23 cellular contexts compared by ENCODE assay signal in the genomic region with DNA sequence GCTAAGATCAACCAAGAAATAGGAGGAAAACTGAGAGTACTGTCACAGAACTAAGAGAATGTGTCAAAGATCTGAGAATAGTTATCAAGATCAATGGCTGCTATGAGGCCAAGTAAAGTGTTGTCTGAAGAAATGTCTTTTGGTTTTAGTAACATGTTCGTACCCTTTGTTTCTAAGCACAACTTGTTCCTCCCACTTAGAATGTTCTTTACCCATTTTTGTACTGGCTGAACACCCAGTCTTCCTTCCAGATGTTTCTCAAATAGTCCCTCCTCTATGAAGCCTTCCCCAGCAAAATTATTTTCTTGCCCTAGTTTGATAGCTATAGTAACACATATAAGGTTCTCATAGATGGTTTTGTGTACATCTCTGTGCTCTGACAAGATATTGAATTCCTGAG.
A peak's percentile ranks its signal among the peaks of the same experiment; 100 is the strongest.
DNase-seq lines count a peak whose midpoint lies in the region; ATAC-seq, FAIRE-seq and TF ChIP-seq lines count a peak whose summit lies in the region.
"Had no signal": no experiment of that assay in that cellular context is flagged by ENCODE, and none has a peak within 500 bp of the region (broad histone marks: within the 10 kb centered on the region; RNA-seq: fewer than 3 reads in every experiment).

No MANE protein-coding gene starts in this region.

- no peak overlapping the region for H3K9ac ChIP-seq in K562 (ENCODE audit: insufficient read depth in 1 of 2, low read depth in 2 of 2, low read length in 2 of 2)
- H3K9ac ChIP-seq: BLaER1 had no signal

- H3K79me2 ChIP-seq in K562 (ENCODE audit: control insufficient read depth, insufficient read depth, low read length) = no peaks in the 10 kb centered on the region

- TF ChIP-seq CTCF in A549 (IDR thresholded peaks at IDR 0.05) = no peak
- no peak for TF ChIP-seq CTCF in K562 (IDR thresholded peaks at IDR 0.05 in 2 of 3, conservative IDR thresholded peaks at IDR 0.05 in 1 of 3; ENCODE audit: insufficient read depth in 2 of 3, low read depth in 1 of 3, low read length in 3 of 3)

- no peaks in the 10 kb centered on the region for H3K36me3 ChIP-seq in K562 (ENCODE audit: control insufficient read depth, insufficient read depth, low read length)
- H3K36me3 ChIP-seq: BE2C had no signal

- H3K27me3 ChIP-seq in K562 (ENCODE audit: control insufficient read depth in 2 of 2, insufficient read depth in 2 of 2, low read length in 2 of 2) = no peaks in the 10 kb centered on the region
- H3K27me3 ChIP-seq: BE2C, BLaER1 had no signal

- 98% methylated on average over 1 of the region's 1 CpG for WGBS in A549 (ENCODE audit: missing lambda C conversion rate)
- WGBS in K562 (ENCODE audit: insufficient coverage, low coverage, missing lambda C conversion rate) = 40% methylated on average over 1 of the region's 1 CpG

- TF ChIP-seq EP300 in A549 (IDR thresholded peaks at IDR 0.05) (no peak), K562 (IDR thresholded peaks at IDR 0.05; ENCODE audit: low read length) (no peak)

- H3K4me3 ChIP-seq in A549 = no peak overlapping the region
- H3K4me3 ChIP-seq in K562 = no peak overlapping the region
- H3K4me3 ChIP-seq: BLaER1 had no signal

- POLR2A ChIA-PET in A549 (lab: Yijun Ruan, JAX) (no interaction called here), K562 (lab: Yijun Ruan, JAX) (interaction anchor here (0.6 to 1.1 kb wide), 2 partner anchors 98 to 232 kb away, joined by 3 read pairs; no protein-coding TSS in a partner anchor)

- no peaks in the 10 kb centered on the region for H3K9me1 ChIP-seq in K562 (ENCODE audit: control insufficient read depth, insufficient read depth, low read length)

- intact Hi-C loops in K562 (cut with micrococcal nuclease) = loop anchor here (10.0 kb wide), 1 partner anchor 104 kb away; no protein-coding TSS in a partner anchor

- DNase-seq in A549 (ENCODE audit: low read depth in 1 of 2, low spot score in 1 of 2) (no peak), H54 (ENCODE audit: insufficient read length, low spot score) (no peak), K562 (ENCODE audit: extremely low read depth in 1 of 4, low spot score in 3 of 4) (no peak), GM19240 (ENCODE audit: insufficient read length, low spot score) (no peak), NCI-H1105 (lab: John Stamatoyannopoulos, UW) (no peak), EL (no peak)
- DNase-seq: BE2C; C1 segment of cervical spinal cord; CD4-positive, alpha-beta memory T cell; CD4-positive, CD25-positive, alpha-beta regulatory T cell; CD8-positive, alpha-beta memory T cell; COR-L47; DMS 273 treated with DMSO at 0.1 percent for 48 hours; DMS153; DMS53; DMS79; DND-41; GF-D8 had no signal

- CTCF ChIA-PET in A549 (lab: Yijun Ruan, JAX) (no interaction called here), K562 (lab: Yijun Ruan, JAX; ENCODE audit: low intra/inter-chr PET ratio) (no interaction called here)

- no peak overlapping the region; a peak in 1 of 6 replicates for H3K27ac ChIP-seq in A549
- no peak overlapping the region for H3K27ac ChIP-seq in K562 (ENCODE audit: extremely low read depth, low read depth, low read length)
- H3K27ac ChIP-seq: 22Rv1, BLaER1 had no signal

- TF ChIP-seq RAD21 in A549 (conservative IDR thresholded peaks at IDR 0.05 in 1 of 2, IDR thresholded peaks at IDR 0.05 in 1 of 2) (no peak), K562 (CRISPR knock-in tag; conservative IDR thresholded peaks at IDR 0.05 in 1 of 2, IDR thresholded peaks at IDR 0.05 in 1 of 2) (no peak)

- H3K9me3 ChIP-seq in A549 (no peaks in the 10 kb centered on the region; the same call in 2 of the 3 replicates), K562 (replicated peaks; ENCODE audit: control insufficient read depth, insufficient read depth, low read depth, low read length) (no peaks in the 10 kb centered on the region)
- H3K9me3 ChIP-seq: BE2C had no signal

- ATAC-seq in A549 = no peak
- no peak for ATAC-seq in K562

- TF ChIP-seq POLR2A in A549 (IDR thresholded peaks at IDR 0.05; ENCODE audit: low read length) (no peak), H54 (IDR thresholded peaks at IDR 0.05; ENCODE audit: low read depth, low read length) (no peak), K562 (conservative IDR thresholded peaks at IDR 0.05) (no peak)

- FAIRE-seq in A549 (lab: Jason Lieb, UNC) = peak; percentile 18
- peak; percentile 66 for FAIRE-seq in H54 (lab: Jason Lieb, UNC)
- FAIRE-seq in K562 (lab: Jason Lieb, UNC) = peak; percentile 23
- FAIRE-seq: G401.6, GM12891, GM19239 had no signal

- BruUV-seq in K562 (replicated peaks; lab: Mats Ljungman, UMichigan) = no TSS peak

- no peaks in the 10 kb centered on the region for H4K20me1 ChIP-seq in K562 (replicated peaks; ENCODE audit: control insufficient read depth, insufficient read depth, low read length)
- H4K20me1 ChIP-seq: BLaER1 had no signal

- H3K4me2 ChIP-seq in A549 (no peak overlapping the region), K562 (ENCODE audit: insufficient read depth, low read length) (no peak overlapping the region)
- H3K4me2 ChIP-seq: BLaER1 had no signal

- in situ Hi-C loops in K562 (cut with MboI) = no loop called here

- no peak overlapping the region for H2AFZ ChIP-seq in K562 (ENCODE audit: low read depth, low read length)

- no peaks in the 10 kb centered on the region for H3K4me1 ChIP-seq in A549
- peaks cover 0 to 3% of the 10 kb centered on the region in 2 experiments; a peak in 1 of 5 replicates for H3K4me1 ChIP-seq in K562 (replicated peaks in 1 of 2; ENCODE audit: control insufficient read depth in 2 of 2, insufficient read depth in 2 of 2, low read length in 2 of 2)
- H3K4me1 ChIP-seq: BE2C had no signal

TF ChIP-seq in A549, 52 proteins besides CTCF, POLR2A, EP300 and RAD21:
- TF ChIP-seq HOXA7 (CRISPR knock-in tag; IDR thresholded peaks at IDR 0.05) (no peak), CEBPB (IDR thresholded peaks at IDR 0.05) (no peak), HOXB5 (CRISPR knock-in tag; IDR thresholded peaks at IDR 0.05) (no peak), ZNF302 (CRISPR knock-in tag; IDR thresholded peaks at IDR 0.05) (no peak), FOSB (CRISPR knock-in tag; IDR thresholded peaks at IDR 0.05) (no peak), CBX2 (IDR thresholded peaks at IDR 0.05; ENCODE audit: borderline replicate concordance, low read depth) (no peak), JUN (IDR thresholded peaks at IDR 0.05) (no peak)
- TF ChIP-seq, protein P1, sequence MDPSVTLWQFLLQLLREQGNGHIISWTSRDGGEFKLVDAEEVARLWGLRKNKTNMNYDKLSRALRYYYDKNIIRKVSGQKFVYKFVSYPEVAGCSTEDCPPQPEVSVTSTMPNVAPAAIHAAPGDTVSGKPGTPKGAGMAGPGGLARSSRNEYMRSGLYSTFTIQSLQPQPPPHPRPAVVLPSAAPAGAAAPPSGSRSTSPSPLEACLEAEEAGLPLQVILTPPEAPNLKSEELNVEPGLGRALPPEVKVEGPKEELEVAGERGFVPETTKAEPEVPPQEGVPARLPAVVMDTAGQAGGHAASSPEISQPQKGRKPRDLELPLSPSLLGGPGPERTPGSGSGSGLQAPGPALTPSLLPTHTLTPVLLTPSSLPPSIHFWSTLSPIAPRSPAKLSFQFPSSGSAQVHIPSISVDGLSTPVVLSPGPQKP (IDR thresholded peaks at IDR 0.05; ENCODE audit: low read depth, low read length) = no peak
TF ChIP-seq in A549: peak in this region for 0.

TF ChIP-seq in K562, 482 proteins besides CTCF, POLR2A, EP300 and RAD21 (continues in another document):
- TF ChIP-seq ZNF778 (CRISPR knock-in tag; IDR thresholded peaks at IDR 0.05) (no peak), PRPF4 (IDR thresholded peaks at IDR 0.05; ENCODE audit: insufficient read depth, low read depth, low read length, poor library complexity, severe bottlenecking) (no peak), ZNF316 (IDR thresholded peaks at IDR 0.05) (no peak), GTF2F1 (IDR thresholded peaks at IDR 0.05; ENCODE audit: low read depth, low read length) (no peak), MAFK (IDR thresholded peaks at IDR 0.05; ENCODE audit: low read length) (no peak), ZFPM2 (CRISPR knock-in tag; IDR thresholded peaks at IDR 0.05) (no peak), SIRT6 (IDR thresholded peaks at IDR 0.05; ENCODE audit: low read depth, low read length) (no peak), MECOM (CRISPR knock-in tag; IDR thresholded peaks at IDR 0.05) (no peak)
- TF ChIP-seq, protein P2, sequence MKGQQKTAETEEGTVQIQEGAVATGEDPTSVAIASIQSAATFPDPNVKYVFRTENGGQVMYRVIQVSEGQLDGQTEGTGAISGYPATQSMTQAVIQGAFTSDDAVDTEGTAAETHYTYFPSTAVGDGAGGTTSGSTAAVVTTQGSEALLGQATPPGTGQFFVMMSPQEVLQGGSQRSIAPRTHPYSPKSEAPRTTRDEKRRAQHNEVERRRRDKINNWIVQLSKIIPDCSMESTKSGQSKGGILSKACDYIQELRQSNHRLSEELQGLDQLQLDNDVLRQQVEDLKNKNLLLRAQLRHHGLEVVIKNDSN (CRISPR knock-in tag; IDR thresholded peaks at IDR 0.05) = no peak
- TF ChIP-seq, protein P3, sequence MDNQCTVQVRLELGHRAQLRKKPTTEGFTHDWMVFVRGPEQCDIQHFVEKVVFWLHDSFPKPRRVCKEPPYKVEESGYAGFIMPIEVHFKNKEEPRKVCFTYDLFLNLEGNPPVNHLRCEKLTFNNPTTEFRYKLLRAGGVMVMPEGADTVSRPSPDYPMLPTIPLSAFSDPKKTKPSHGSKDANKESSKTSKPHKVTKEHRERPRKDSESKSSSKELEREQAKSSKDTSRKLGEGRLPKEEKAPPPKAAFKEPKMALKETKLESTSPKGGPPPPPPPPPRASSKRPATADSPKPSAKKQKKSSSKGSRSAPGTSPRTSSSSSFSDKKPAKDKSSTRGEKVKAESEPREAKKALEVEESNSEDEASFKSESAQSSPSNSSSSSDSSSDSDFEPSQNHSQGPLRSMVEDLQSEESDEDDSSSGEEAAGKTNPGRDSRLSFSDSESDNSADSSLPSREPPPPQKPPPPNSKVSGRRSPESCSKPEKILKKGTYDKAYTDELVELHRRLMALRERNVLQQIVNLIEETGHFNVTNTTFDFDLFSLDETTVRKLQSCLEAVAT (IDR thresholded peaks at IDR 0.05) = no peak
- TF ChIP-seq, protein P4, sequence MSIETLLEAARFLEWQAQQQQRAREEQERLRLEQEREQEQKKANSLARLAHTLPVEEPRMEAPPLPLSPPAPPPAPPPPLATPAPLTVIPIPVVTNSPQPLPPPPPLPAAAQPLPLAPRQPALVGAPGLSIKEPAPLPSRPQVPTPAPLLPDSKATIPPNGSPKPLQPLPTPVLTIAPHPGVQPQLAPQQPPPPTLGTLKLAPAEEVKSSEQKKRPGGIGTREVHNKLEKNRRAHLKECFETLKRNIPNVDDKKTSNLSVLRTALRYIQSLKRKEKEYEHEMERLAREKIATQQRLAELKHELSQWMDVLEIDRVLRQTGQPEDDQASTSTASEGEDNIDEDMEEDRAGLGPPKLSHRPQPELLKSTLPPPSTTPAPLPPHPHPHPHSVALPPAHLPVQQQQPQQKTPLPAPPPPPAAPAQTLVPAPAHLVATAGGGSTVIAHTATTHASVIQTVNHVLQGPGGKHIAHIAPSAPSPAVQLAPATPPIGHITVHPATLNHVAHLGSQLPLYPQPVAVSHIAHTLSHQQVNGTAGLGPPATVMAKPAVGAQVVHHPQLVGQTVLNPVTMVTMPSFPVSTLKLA (conservative IDR thresholded peaks at IDR 0.05) = no peak
